In genomic region chr15:42136513-42136912, GRCh38 we compare ENCODE assay signal across 33 cellular contexts. TPM values are rescaled to one million over a fixed set of nuclear protein-coding genes. Genes with fewer than 3 reads are reported as not detected.
"Had no signal": no experiment of that assay in that cellular context is flagged by ENCODE, and none has a peak within 500 bp of the region (broad histone marks: within the 10 kb centered on the region; RNA-seq: fewer than 3 reads in every experiment).

No MANE protein-coding gene starts in this region.

- H3K27ac Mint-ChIP-seq: activated CD4-positive, alpha-beta T cell treated with anti-CD3 and anti-CD28 coated beads for 36 hours; activated CD4-positive, alpha-beta T cell treated with anti-CD3 and anti-CD28 coated beads, Interleukin-2, amount 10 ng/mL, durations not matched to agents 7 days and 5 days; activated CD8-positive, alpha-beta memory T cell treated with anti-CD3 and anti-CD28 coated beads, Interleukin-2, amount 10 ng/mL, durations not matched to agents 7 days and 5 days; activated naive CD4-positive, alpha-beta T cell treated with anti-CD3 and anti-CD28 coated beads, Interleukin-2, amount 50 U/mL, for 72 hours; activated T-helper 17 cell treated with anti-CD3 and anti-CD28 coated beads, Interleukin-2, amount 50 U/mL, for 72 hours had no signal

- DNase-seq: activated CD4-positive, alpha-beta T cell treated with anti-CD3 and anti-CD28 coated beads, Interleukin-2, amount 10 ng/mL, durations not matched to agents 7 days and 5 days; activated CD4-positive, alpha-beta T cell treated with anti-CD3 and anti-CD28 coated beads, Interleukin-2, amount 50 U/mL, for 48 hours; activated CD8-positive, alpha-beta memory T cell treated with anti-CD3 and anti-CD28 coated beads, Interleukin-2, amount 10 ng/mL, durations not matched to agents 7 days and 5 days; activated effector memory CD4-positive, alpha-beta T cell treated with anti-CD3 and anti-CD28 coated beads, Interleukin-2, amount 50 U/mL, for 16 hours; activated naive CD4-positive, alpha-beta T cell treated with Interleukin-2 at 50 U/mL for 16 hours; activated T-cell treated with anti-CD3 and anti-CD28 coated beads, Interleukin-2, amount 50 U/mL, for 48 hours; body of pancreas; MM.1S; MV-4-11; NCI-H1092; NCI-H1436 treated with DMSO at 0.1 percent for 48 hours; NCI-H1694 treated with DMSO at 0.1 percent for 48 hours; NCI-H2029; NCI-H345; NCI-H524 treated with DMSO at 0.1 percent for 48 hours; NK-92 treated with Interleukin-12 subunit alpha and Interleukin-12 subunit beta, amount 100 ng/mL, for 24 hours; OCI-M1; RPMI8226; SHP77 treated with DMSO at 0.1 percent for 48 hours; SK-N-SH; T-helper 2 cell; T-helper 9 cell had no signal

- H3K9me3 Mint-ChIP-seq: activated CD4-positive, alpha-beta T cell treated with anti-CD3 and anti-CD28 coated beads, Interleukin-2, amount 10 ng/mL, durations not matched to agents 7 days and 5 days; activated naive CD4-positive, alpha-beta T cell treated with anti-CD3 and anti-CD28 coated beads, Interleukin-2, amount 50 U/mL, for 72 hours; activated T-helper 17 cell treated with anti-CD3 and anti-CD28 coated beads, Interleukin-2, amount 50 U/mL, for 72 hours had no signal

- H3K4me1 Mint-ChIP-seq: activated CD4-positive, alpha-beta T cell treated with anti-CD3 and anti-CD28 coated beads for 36 hours; activated CD8-positive, alpha-beta memory T cell treated with anti-CD3 and anti-CD28 coated beads, Interleukin-2, amount 10 ng/mL, durations not matched to agents 7 days and 5 days had no signal

- H3K4me1 ChIP-seq: adrenal gland, body of pancreas, breast epithelium had no signal

- H3K36me3 ChIP-seq: adrenal gland, breast epithelium, SJSA1 had no signal

- H3K27me3 Mint-ChIP-seq: activated CD4-positive, alpha-beta T cell treated with anti-CD3 and anti-CD28 coated beads for 36 hours; activated CD4-positive, alpha-beta T cell treated with anti-CD3 and anti-CD28 coated beads, Interleukin-2, amount 10 ng/mL, durations not matched to agents 7 days and 5 days had no signal

- H3K4me2 ChIP-seq: KMS-11, SK-N-SH had no signal

- H3K9me2 ChIP-seq: SK-N-SH had no signal

- H3K36me3 Mint-ChIP-seq: activated CD8-positive, alpha-beta memory T cell treated with anti-CD3 and anti-CD28 coated beads, Interleukin-2, amount 10 ng/mL, durations not matched to agents 7 days and 5 days; activated naive CD4-positive, alpha-beta T cell treated with anti-CD3 and anti-CD28 coated beads, Interleukin-2, amount 50 U/mL, for 72 hours had no signal

- H3K9me3 ChIP-seq: adrenal gland, body of pancreas, breast epithelium, SJSA1, SK-N-SH had no signal

- H3K4me3 ChIP-seq: adrenal gland, body of pancreas, breast epithelium, SJSA1 had no signal

- H3K27ac ChIP-seq: adrenal gland, body of pancreas, breast epithelium, KMS-11, SJSA1 had no signal

- H3K4me3 Mint-ChIP-seq: activated CD4-positive, alpha-beta T cell treated with anti-CD3 and anti-CD28 coated beads for 36 hours; activated CD4-positive, alpha-beta T cell treated with anti-CD3 and anti-CD28 coated beads, Interleukin-2, amount 10 ng/mL, durations not matched to agents 7 days and 5 days; activated CD8-positive, alpha-beta memory T cell treated with anti-CD3 and anti-CD28 coated beads, Interleukin-2, amount 10 ng/mL, durations not matched to agents 7 days and 5 days; activated T-helper 17 cell treated with anti-CD3 and anti-CD28 coated beads, Interleukin-2, amount 50 U/mL, for 72 hours had no signal

RNA-seq across cellular contexts. Expression of gene PLA2G4F, which starts 19.9 kb away (rescaled TPM):
- total RNA-seq: activated CD4-positive, alpha-beta T cell treated with anti-CD3 and anti-CD28 coated beads for 36 hours; activated CD4-positive, alpha-beta T cell treated with anti-CD3 and anti-CD28 coated beads, Interleukin-2, amount 10 ng/mL, durations not matched to agents 7 days and 5 days; activated CD8-positive, alpha-beta memory T cell treated with anti-CD3 and anti-CD28 coated beads, Interleukin-2, amount 10 ng/mL, durations not matched to agents 7 days and 5 days; activated naive CD4-positive, alpha-beta T cell treated with anti-CD3 and anti-CD28 coated beads, Interleukin-2, amount 50 U/mL, for 72 hours; activated T-helper 17 cell treated with anti-CD3 and anti-CD28 coated beads, Interleukin-2, amount 50 U/mL, for 72 hours; LHCN-M2; NCI-H460; SJSA1 had no signal

RNA-seq across cellular contexts. Expression of gene PLA2G4D, which starts 42.2 kb away (rescaled TPM):
- total RNA-seq: activated CD4-positive, alpha-beta T cell treated with anti-CD3 and anti-CD28 coated beads for 36 hours; activated CD4-positive, alpha-beta T cell treated with anti-CD3 and anti-CD28 coated beads, Interleukin-2, amount 10 ng/mL, durations not matched to agents 7 days and 5 days; activated CD8-positive, alpha-beta memory T cell treated with anti-CD3 and anti-CD28 coated beads, Interleukin-2, amount 10 ng/mL, durations not matched to agents 7 days and 5 days; activated naive CD4-positive, alpha-beta T cell treated with anti-CD3 and anti-CD28 coated beads, Interleukin-2, amount 50 U/mL, for 72 hours; astrocyte; body of pancreas; breast epithelium; cardiac septum; LHCN-M2; NCI-H460; SJSA1 had no signal
